1 cellular context compared by ENCODE assay signal in the genomic region with DNA sequence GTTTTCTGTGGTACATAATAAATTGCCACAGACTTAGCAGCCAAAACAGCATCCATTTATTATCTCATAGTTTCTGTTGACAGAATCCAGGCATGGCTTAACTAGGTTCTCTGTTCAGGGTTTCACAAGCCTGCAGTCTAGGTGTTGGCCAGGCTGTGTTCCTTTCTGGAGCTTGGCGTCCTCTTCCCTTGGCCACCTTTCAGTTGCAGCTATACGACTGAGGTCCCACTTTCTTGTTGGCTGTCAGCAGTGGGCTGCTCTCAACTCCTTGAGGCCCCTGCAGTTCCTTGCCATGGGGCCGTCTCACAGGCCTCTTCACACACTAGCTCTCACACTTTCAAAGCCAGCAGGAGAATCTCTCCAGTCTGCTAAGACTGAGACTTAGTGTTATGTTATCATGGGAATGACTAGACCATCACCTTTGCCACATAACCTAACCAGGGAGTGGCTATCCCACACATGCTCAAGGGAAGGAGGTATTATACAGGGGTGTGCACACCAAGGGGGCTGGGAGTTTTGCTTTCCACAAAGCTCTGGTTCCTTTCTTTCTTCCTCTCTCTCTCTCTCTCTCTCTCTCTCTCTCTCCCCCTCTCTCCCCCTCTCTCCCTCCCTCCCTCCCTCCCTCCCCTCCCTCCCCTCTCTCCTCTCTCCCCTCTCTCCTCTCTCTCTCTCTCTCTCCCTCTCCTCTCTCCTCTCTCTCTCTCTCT.
TF ChIP-seq lines count a peak whose summit lies in the region.

No MANE protein-coding gene starts in this region.

TF ChIP-seq in HEK293, 187 proteins besides CTCF, POLR2A, EP300 and RAD21:
- peak; percentile 60; the same call in 1 of the 2 replicates for TF ChIP-seq ZNF596 (tag by site-specific recombination; IDR thresholded peaks at IDR 0.05)
- no peak for TF ChIP-seq ZBTB8A (tag by site-specific recombination; IDR thresholded peaks at IDR 0.05)
- TF ChIP-seq ZNF830 (tag by site-specific recombination; IDR thresholded peaks at IDR 0.05; ENCODE audit: low read depth): no peak
